10 cellular contexts compared by ENCODE assay signal in genomic region chr7:150787321-150788281, GRCh38. TPM values are rescaled to one million over a fixed set of nuclear protein-coding genes. Genes with fewer than 3 reads are reported as not detected.
DNase-seq lines count a peak whose midpoint lies in the region; ATAC-seq and TF ChIP-seq lines count a peak whose summit lies in the region.
"Had no signal": no experiment of that assay in that cellular context is flagged by ENCODE, and none has a peak within 500 bp of the region (broad histone marks: within the 10 kb centered on the region; RNA-seq: fewer than 3 reads in every experiment).

No MANE protein-coding gene starts in this region.

- no peaks in the 10 kb centered on the region for H3K9me2 ChIP-seq in DOHH2 (replicated peaks; ENCODE audit: control insufficient read depth, low read length)

- H3K4me3 ChIP-seq in DOHH2 (ENCODE audit: low read length) (no peak overlapping the region), duodenal mucosa (ENCODE audit: low read depth in 1 of 2, low read length in 2 of 2) (no peak overlapping the region)

- no peaks in the 10 kb centered on the region for H4K20me1 ChIP-seq in DOHH2 (ENCODE audit: control insufficient read depth, insufficient read depth, low read depth, low read length)

- H3K4me2 ChIP-seq in DOHH2 (ENCODE audit: low read length) = peak overlapping the region; percentile 2; the same call in 1 of the 2 replicates

- ATAC-seq in omental fat pad (ENCODE audit: low FRiP score) = peak; percentile 10

- TF ChIP-seq CTCF in DOHH2 (IDR thresholded peaks at IDR 0.05; ENCODE audit: low read depth, low read length, poor library complexity, severe bottlenecking) = no peak
- TF ChIP-seq CTCF in omental fat pad (IDR thresholded peaks at IDR 0.05) = no peak

- H3K27me3 ChIP-seq in DOHH2 (ENCODE audit: control insufficient read depth, low read length) (peaks cover 16% of the 10 kb centered on the region), duodenal mucosa (ENCODE audit: control insufficient read depth in 1 of 2, insufficient read depth in 2 of 2, low read length in 2 of 2) (no peaks in the 10 kb centered on the region)

- no peaks in the 10 kb centered on the region for H3K9me3 ChIP-seq in DOHH2 (ENCODE audit: control insufficient read depth, insufficient read depth, low read length)
- no peaks in the 10 kb centered on the region for H3K9me3 ChIP-seq in duodenal mucosa (ENCODE audit: control insufficient read depth in 1 of 2, low read length in 2 of 2)

- H3K9ac ChIP-seq in duodenal mucosa (ENCODE audit: low read depth in 1 of 2, low read length in 2 of 2) = peak overlapping the region; percentile 35 to 46

- DNase-seq in NAMALWA (ENCODE audit: low spot score) (peak; percentile 71), omental fat pad (ENCODE audit: low spot score) (no peak), NCI-H1436 treated with DMSO at 0.1 percent for 48 hours (lab: John Stamatoyannopoulos, UW) (no peak), NCI-H187 (lab: John Stamatoyannopoulos, UW) (no peak), H4 (ENCODE audit: low spot score) (no peak)
- DNase-seq in stimulated activated CD4-positive, alpha-beta T cell treated with anti-CD3 and anti-CD28 coated beads, Interleukin-1b, Interleukin-23, amount 100 ng/mL, for 48 hours = no peak

- H3K27ac ChIP-seq in DOHH2 (ENCODE audit: low read depth, low read length) = no peak overlapping the region
- peak overlapping the region; percentile 68 for H3K27ac ChIP-seq in duodenal mucosa (ENCODE audit: low read depth, low read length)

- H3K4me1 ChIP-seq in DOHH2 (ENCODE audit: control insufficient read depth, low read length) = peaks cover 8% of the 10 kb centered on the region
- H3K4me1 ChIP-seq in duodenal mucosa (ENCODE audit: control insufficient read depth in 1 of 2, insufficient read depth in 2 of 2, low read length in 2 of 2) = peaks cover 48 to 52% of the 10 kb centered on the region in 2 donors

- H3K36me3 ChIP-seq in DOHH2 (ENCODE audit: control insufficient read depth, low read length) (no peaks in the 10 kb centered on the region), duodenal mucosa (ENCODE audit: control insufficient read depth in 1 of 2, insufficient read depth in 2 of 2, low read length in 2 of 2) (peaks cover 5 to 19% of the 10 kb centered on the region in 2 donors)

- no peaks in the 10 kb centered on the region for H3K79me2 ChIP-seq in DOHH2 (ENCODE audit: control insufficient read depth, low read length)

- H3F3A ChIP-seq in DOHH2 (ENCODE audit: control insufficient read depth, insufficient read depth) = no peaks in the 10 kb centered on the region

RNA-seq across cellular contexts. Expression of gene TMEM176B, which starts 12.6 kb away (rescaled TPM):
- 100 to 1,000 TPM in 1 of 4 donors, 10 to 100 TPM in 3; 35.9 to 122 (median 80.0) TPM for total RNA-seq in omental fat pad
- 0.27 and 0.76 TPM in 2 replicates for total RNA-seq in H4 (2014; rRNA removed; shearing (Covaris generic))
- total RNA-seq: endothelial cell of umbilical vein, RPMI7951 had no signal

RNA-seq across cellular contexts. Expression of gene TMEM176A, which starts 13.0 kb away (rescaled TPM):
- total RNA-seq in omental fat pad = 100 to 1,000 TPM in 1 of 4 donors, 10 to 100 TPM in 3; 18.1 to 105 (median 48.6) TPM
- not detected in 2 replicates for total RNA-seq in H4 (2014; rRNA removed; shearing (Covaris generic))
- total RNA-seq: endothelial cell of umbilical vein, RPMI7951 had no signal

RNA-seq across cellular contexts. Expression of gene GIMAP5, which starts 50.4 kb away (rescaled TPM):
- total RNA-seq in omental fat pad = 100 to 1,000 TPM in 1 of 4 donors, 10 to 100 TPM in 3; 17.0 to 146 (median 56.9) TPM
- 0.12 and 1.2 TPM in 2 replicates for total RNA-seq in H4 (2014; rRNA removed; shearing (Covaris generic))
- total RNA-seq: RPMI7951 had no signal

Comparison
In these comparisons a context has a peak if more than half of its experiments do, and no peak if none do; other contexts are left out.
1. RNA of gene TMEM176B, which starts 12.6 kb away (total RNA-seq): 35.9 to 122 TPM in omental fat pad; 0.27 to 0.76 TPM in H4; every median in the first group is over 10 times any median in the second.
2. RNA of gene TMEM176A, which starts 13.0 kb away (total RNA-seq): 18.1 to 105 TPM in omental fat pad; not detected in H4; every median in the first group is over 10 times any median in the second.